In the genomic region with DNA sequence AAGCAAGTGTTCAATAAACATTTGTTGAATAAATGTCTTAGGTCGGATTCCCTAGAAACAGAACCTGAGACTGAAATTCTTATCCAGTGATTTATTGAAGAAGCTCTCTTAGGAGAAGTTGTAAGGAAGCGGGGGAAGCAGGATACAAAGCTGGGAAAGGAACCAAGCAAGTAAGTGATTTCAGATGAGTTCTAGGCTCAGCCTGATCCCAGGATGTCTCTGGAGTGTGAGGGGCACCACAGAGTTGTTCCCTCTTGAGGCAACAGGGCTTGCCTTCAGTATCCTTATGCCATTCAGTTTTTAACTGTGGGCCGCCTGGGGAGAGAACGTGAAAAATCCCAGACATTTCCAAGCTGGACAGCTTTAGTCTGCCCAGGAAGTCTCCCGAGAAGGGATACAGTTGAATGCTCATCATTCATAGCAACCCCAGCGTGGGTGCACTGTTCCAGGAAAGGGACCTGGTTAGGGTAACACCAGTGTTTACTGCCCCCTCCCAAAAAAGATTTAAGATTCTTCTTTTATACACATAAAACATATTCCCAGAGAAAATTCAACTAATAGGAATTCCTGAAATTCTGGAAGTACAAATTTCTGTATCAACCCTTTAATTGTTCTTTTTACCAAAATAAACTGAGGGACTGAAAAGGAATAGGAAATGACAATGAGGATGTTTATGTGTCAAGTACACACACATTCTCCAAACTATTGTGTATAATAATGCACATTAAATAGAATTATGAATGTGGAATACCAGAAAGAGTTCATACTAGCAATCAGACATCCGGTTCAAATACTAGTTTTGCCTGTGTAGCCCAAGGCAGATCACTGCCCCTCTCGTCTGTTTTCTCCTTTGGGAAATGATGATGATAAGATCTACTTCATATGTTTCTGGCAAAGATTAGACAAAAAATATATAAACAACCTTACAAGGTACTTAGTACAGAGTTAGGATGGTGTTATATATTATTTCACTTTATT, we compare ENCODE assay signal across 19 cellular contexts.
"Had no signal": no experiment of that assay in that cellular context is flagged by ENCODE, and none has a peak within 500 bp of the region (broad histone marks: within the 10 kb centered on the region; RNA-seq: fewer than 3 reads in every experiment).

No MANE protein-coding gene starts in this region.

- H3K36me3 Mint-ChIP-seq: activated naive CD8-positive, alpha-beta T cell; stimulated activated memory B cell treated with anti-CD40 and anti-IgM and Interleukin-4, amounts not matched to agents 10 μg/mL and 1 μg/mL and 100 μg/mL, for 72 hours; WTC11 had no signal

- H3K27ac ChIP-seq: body of pancreas, gastrocnemius medialis, sigmoid colon, upper lobe of right lung had no signal

- DNase-seq: activated CD4-positive, alpha-beta T cell treated with anti-CD3 and anti-CD28 coated beads for 36 hours; activated CD4-positive, alpha-beta T cell treated with anti-CD3 and anti-CD28 coated beads, Interleukin-2, amount 50 U/mL, for 48 hours; activated T-cell treated with anti-CD3 and anti-CD28 coated beads for 4 hours; amniotic stem cell; body of pancreas; effector memory CD8-positive, alpha-beta T cell; gastrocnemius medialis; head of caudate nucleus; kidney; sigmoid colon; stimulated activated CD4-positive, alpha-beta T cell treated with anti-CD3 and anti-CD28 coated beads, Interleukin-4, amount 100 ng/mL, for 24 hours; upper lobe of right lung had no signal

- H3K4me3 ChIP-seq: body of pancreas, gastrocnemius medialis, lung, sigmoid colon, upper lobe of right lung had no signal

- H3K4me1 ChIP-seq: body of pancreas, gastrocnemius medialis, upper lobe of right lung had no signal

- H3K9me3 ChIP-seq: body of pancreas, gastrocnemius medialis, sigmoid colon, upper lobe of right lung had no signal

- H3K9me3 Mint-ChIP-seq: WTC11 had no signal

- H3K4me3 Mint-ChIP-seq: activated CD4-positive, alpha-beta T cell treated with anti-CD3 and anti-CD28 coated beads for 36 hours; activated naive CD8-positive, alpha-beta T cell; activated T-helper 1 cell treated with anti-CD3 and anti-CD28 coated beads, Interleukin-12 subunit alpha, Interleukin-12 subunit beta, Interleukin-2, Interleukin-4 antibody, amounts not matched to agents 30 ng/mL and 10 ng/mL and 1 ng/mL, durations not matched to agents 14 hours and 24 hours and 36 hours; effector memory CD8-positive, alpha-beta T cell; stimulated activated memory B cell treated with anti-CD40 and anti-IgM and Interleukin-4, amounts not matched to agents 10 μg/mL and 1 μg/mL and 100 μg/mL, for 72 hours; T-helper 2 cell treated with Interferon-gamma antibody and Interleukin-4, amounts not matched to agents 5 μg/mL and 100 μg/mL, for 36 hours; WTC11 had no signal

- H3K36me3 ChIP-seq: gastrocnemius medialis, sigmoid colon, upper lobe of right lung had no signal

- H3K4me1 Mint-ChIP-seq: stimulated activated memory B cell treated with anti-CD40 and anti-IgM and Interleukin-4, amounts not matched to agents 10 μg/mL and 1 μg/mL and 100 μg/mL, for 72 hours; WTC11 had no signal

- H3K27me3 ChIP-seq: body of pancreas, gastrocnemius medialis, sigmoid colon, upper lobe of right lung had no signal

- ATAC-seq: activated CD4-positive, alpha-beta T cell treated with anti-CD3 and anti-CD28 coated beads for 36 hours; body of pancreas; effector memory CD8-positive, alpha-beta T cell; gastrocnemius medialis; left lobe of liver; stimulated activated memory B cell treated with anti-CD40 and anti-IgM and Interleukin-4, amounts not matched to agents 10 μg/mL and 1 μg/mL and 100 μg/mL, for 72 hours; upper lobe of right lung; WTC11 had no signal

- H3K27ac Mint-ChIP-seq: activated CD4-positive, alpha-beta T cell treated with anti-CD3 and anti-CD28 coated beads for 36 hours; activated naive CD8-positive, alpha-beta T cell; activated T-helper 1 cell treated with anti-CD3 and anti-CD28 coated beads, Interleukin-12 subunit alpha, Interleukin-12 subunit beta, Interleukin-2, Interleukin-4 antibody, amounts not matched to agents 30 ng/mL and 10 ng/mL and 1 ng/mL, durations not matched to agents 14 hours and 24 hours and 36 hours; effector memory CD8-positive, alpha-beta T cell; stimulated activated memory B cell treated with anti-CD40 and anti-IgM and Interleukin-4, amounts not matched to agents 10 μg/mL and 1 μg/mL and 100 μg/mL, for 72 hours; T-helper 2 cell treated with Interferon-gamma antibody and Interleukin-4, amounts not matched to agents 5 μg/mL and 100 μg/mL, for 36 hours; WTC11 had no signal

- H3K27me3 Mint-ChIP-seq: activated CD4-positive, alpha-beta T cell treated with anti-CD3 and anti-CD28 coated beads for 36 hours; activated naive CD8-positive, alpha-beta T cell; effector memory CD8-positive, alpha-beta T cell; stimulated activated memory B cell treated with anti-CD40 and anti-IgM and Interleukin-4, amounts not matched to agents 10 μg/mL and 1 μg/mL and 100 μg/mL, for 72 hours had no signal
